8 cellular contexts compared by ENCODE assay signal in the genomic region with DNA sequence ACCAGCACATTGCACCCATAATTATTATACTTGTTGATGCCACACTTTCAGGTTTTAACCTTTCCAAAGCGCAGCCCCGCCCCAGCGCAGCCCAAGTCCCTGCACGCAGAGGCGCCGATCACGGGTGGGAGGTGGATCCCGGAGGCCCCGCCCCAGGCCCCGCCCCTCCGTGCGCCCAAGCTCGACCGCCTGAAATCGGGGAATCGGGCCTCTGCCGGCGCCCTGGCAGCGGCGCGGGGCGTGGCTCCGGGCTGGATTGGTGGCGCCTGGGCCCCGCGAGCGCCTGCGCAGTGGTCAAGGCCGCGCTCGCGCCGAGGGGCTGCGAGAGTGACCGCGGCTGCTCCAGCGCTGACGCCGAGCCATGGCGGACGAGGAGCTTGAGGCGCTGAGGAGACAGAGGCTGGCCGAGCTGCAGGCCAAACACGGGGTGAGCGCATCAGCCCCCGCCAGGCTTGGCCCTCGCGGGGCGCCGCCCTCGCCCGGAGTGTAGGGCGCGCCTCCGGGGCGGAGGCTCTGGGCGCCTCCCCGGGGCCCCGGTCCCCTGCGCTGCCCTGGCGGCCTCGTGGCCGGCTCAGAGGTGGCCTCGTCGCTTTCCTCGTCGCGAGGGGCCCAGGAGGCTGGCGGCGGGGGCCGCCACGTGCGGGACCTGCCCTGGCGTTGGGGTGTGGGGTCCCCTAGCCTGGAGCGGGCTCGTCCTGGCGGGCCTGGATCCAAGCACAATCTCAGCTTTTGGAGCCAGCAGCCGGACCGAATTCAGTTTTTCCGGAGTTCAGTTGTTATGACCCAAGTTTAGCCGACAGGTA. TPM values are rescaled to one million over a fixed set of nuclear protein-coding genes. Genes with fewer than 3 reads are reported as not detected.
DNase-seq lines count a peak whose midpoint lies in the region; ATAC-seq and TF ChIP-seq lines count a peak whose summit lies in the region.

Gene PDCD5, plus strand, starts transcription at position 290 of the 803 bp plus-strand sequence. Its CDS starts 72 bp downstream, at position 362.

- H3K4me2 ChIP-seq in skeletal muscle satellite cell (ENCODE audit: low read length), result peak within 1 kb of the TSS; percentile 95

- no peaks in the 10 kb centered on the region for H3K4me1 ChIP-seq in iPS-18a (ENCODE audit: control insufficient read depth, low read depth, low read length)
- H3K4me1 ChIP-seq in skeletal muscle satellite cell (ENCODE audit: control insufficient read depth, insufficient read depth, low read length), result peaks cover 13% of the 10 kb centered on the region

- TF ChIP-seq CTCF in VCaP (conservative IDR thresholded peaks at IDR 0.05), result no peak

- peaks cover 11% of the 10 kb centered on the region for H3K27me3 ChIP-seq in iPS-18a (ENCODE audit: control insufficient read depth, insufficient read depth, low read length)
- peaks cover 4% of the 10 kb centered on the region for H3K27me3 ChIP-seq in skeletal muscle satellite cell (ENCODE audit: control insufficient read depth, insufficient read depth, low read length)

- peak; percentile 91 for DNase-seq in ACHN
- DNase-seq in NCI-H2171 treated with DMSO at 0.1 percent for 48 hours (lab: John Stamatoyannopoulos, UW), result peak; percentile 90
- DNase-seq in T47D (ENCODE audit: low read depth in 1 of 2, low spot score in 1 of 2), result peak; percentile 90 to 94

- peak within 1 kb of the TSS; percentile 90 for H3K27ac ChIP-seq in VCaP
- H3K27ac ChIP-seq in iPS-18a (ENCODE audit: low read length), result peak within 1 kb of the TSS; percentile 36

- H3K4me3 ChIP-seq in iPS-18a (ENCODE audit: low read length), result peak within 1 kb of the TSS; percentile 73
- H3K4me3 ChIP-seq in skeletal muscle satellite cell (ENCODE audit: low read length), result peak within 1 kb of the TSS; percentile 96

- H3K9ac ChIP-seq in iPS-18a (ENCODE audit: low read length) (peak within 1 kb of the TSS; percentile 84), skeletal muscle satellite cell (ENCODE audit: low read depth, low read length) (peak within 1 kb of the TSS; percentile 99)

- no peaks in the 10 kb centered on the region for H3K9me3 ChIP-seq in iPS-18a (ENCODE audit: control insufficient read depth, low read depth, low read length)
- no peaks in the 10 kb centered on the region for H3K9me3 ChIP-seq in skeletal muscle satellite cell (replicated peaks; ENCODE audit: low read length)

- ATAC-seq in GM18870 (IDR thresholded peaks at IDR 0.05; ENCODE audit: unreplicated experiment), result peak; percentile 82
- ATAC-seq in HG03108 (IDR thresholded peaks at IDR 0.05; ENCODE audit: unreplicated experiment), result peak; percentile 83

- in situ Hi-C loops in ACHN (cut with HindIII; ENCODE audit: low pct_ligation_motif_present, low pct_unique_long_range_greater_than_20kb, low sequenced_read_pairs) (no loop called here), T47D (cut with HindIII; ENCODE audit: low pct_unique_long_range_greater_than_20kb, low sequenced_read_pairs) (no loop called here)

- H3K36me3 ChIP-seq in iPS-18a (ENCODE audit: control insufficient read depth, low read depth, low read length), result peaks cover 14% of the 10 kb centered on the region
- peaks cover 32% of the 10 kb centered on the region for H3K36me3 ChIP-seq in skeletal muscle satellite cell (ENCODE audit: insufficient read depth, low read length)

RNA-seq across cellular contexts. Expression of gene PDCD5, which starts in this region (rescaled TPM):
- 194 and 206 TPM in 2 replicates for total RNA-seq in skeletal muscle satellite cell (2012; rRNA removed)

Comparison
In these comparisons a context has a peak if more than half of its experiments do, and no peak if none do; other contexts are left out.
1. Peak in every context shown above with its lines: DNase-seq, ATAC-seq, H3K4me3 ChIP-seq and H3K27ac ChIP-seq.